Comparison of ENCODE assay signal across 1 cellular context in genomic region chr14:65243766-65244442, GRCh38.
TF ChIP-seq lines count a peak whose summit lies in the region.

No MANE protein-coding gene starts in this region.

TF ChIP-seq in K562, 482 proteins besides CTCF, POLR2A, EP300 and RAD21 (continued from another document):
- TF ChIP-seq, protein P1, sequence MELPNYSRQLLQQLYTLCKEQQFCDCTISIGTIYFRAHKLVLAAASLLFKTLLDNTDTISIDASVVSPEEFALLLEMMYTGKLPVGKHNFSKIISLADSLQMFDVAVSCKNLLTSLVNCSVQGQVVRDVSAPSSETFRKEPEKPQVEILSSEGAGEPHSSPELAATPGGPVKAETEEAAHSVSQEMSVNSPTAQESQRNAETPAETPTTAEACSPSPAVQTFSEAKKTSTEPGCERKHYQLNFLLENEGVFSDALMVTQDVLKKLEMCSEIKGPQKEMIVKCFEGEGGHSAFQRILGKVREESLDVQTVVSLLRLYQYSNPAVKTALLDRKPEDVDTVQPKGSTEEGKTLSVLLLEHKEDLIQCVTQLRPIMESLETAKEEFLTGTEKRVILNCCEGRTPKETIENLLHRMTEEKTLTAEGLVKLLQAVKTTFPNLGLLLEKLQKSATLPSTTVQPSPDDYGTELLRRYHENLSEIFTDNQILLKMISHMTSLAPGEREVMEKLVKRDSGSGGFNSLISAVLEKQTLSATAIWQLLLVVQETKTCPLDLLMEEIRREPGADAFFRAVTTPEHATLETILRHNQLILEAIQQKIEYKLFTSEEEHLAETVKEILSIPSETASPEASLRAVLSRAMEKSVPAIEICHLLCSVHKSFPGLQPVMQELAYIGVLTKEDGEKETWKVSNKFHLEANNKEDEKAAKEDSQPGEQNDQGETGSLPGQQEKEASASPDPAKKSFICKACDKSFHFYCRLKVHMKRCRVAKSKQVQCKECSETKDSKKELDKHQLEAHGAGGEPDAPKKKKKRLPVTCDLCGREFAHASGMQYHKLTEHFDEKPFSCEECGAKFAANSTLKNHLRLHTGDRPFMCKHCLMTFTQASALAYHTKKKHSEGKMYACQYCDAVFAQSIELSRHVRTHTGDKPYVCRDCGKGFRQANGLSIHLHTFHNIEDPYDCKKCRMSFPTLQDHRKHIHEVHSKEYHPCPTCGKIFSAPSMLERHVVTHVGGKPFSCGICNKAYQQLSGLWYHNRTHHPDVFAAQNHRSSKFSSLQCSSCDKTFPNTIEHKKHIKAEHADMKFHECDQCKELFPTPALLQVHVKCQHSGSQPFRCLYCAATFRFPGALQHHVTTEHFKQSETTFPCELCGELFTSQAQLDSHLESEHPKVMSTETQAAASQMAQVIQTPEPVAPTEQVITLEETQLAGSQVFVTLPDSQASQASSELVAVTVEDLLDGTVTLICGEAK (IDR thresholded peaks at IDR 0.05), result peak; percentile 76
- TF ChIP-seq, protein P1 (CRISPR knock-in tag; IDR thresholded peaks at IDR 0.05), result no peak
- peak; percentile 75 for TF ChIP-seq ARID1B (IDR thresholded peaks at IDR 0.05)
- TF ChIP-seq, protein P2, sequence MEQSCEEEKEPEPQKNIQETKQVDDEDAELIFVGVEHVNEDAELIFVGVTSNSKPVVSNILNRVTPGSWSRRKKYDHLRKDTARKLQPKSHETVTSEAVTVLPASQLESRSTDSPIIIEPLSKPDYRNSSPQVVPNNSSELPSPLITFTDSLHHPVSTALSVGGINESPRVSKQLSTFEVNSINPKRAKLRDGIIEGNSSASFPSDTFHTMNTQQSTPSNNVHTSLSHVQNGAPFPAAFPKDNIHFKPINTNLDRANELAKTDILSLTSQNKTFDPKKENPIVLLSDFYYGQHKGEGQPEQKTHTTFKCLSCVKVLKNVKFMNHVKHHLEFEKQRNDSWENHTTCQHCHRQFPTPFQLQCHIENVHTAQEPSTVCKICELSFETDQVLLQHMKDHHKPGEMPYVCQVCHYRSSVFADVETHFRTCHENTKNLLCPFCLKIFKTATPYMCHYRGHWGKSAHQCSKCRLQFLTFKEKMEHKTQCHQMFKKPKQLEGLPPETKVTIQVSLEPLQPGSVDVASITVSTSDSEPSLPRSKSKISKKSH (CRISPR knock-in tag; IDR thresholded peaks at IDR 0.05), result no peak
- TF ChIP-seq NCOR1 (IDR thresholded peaks at IDR 0.05), result peak; percentile 55; the same call in 1 of the 2 replicates
- peak; percentile 87 for TF ChIP-seq EHMT2 (IDR thresholded peaks at IDR 0.05)
- TF ChIP-seq ELF4 (CRISPR knock-in tag; IDR thresholded peaks at IDR 0.05), result peak; percentile 94
- TF ChIP-seq KDM1A (IDR thresholded peaks at IDR 0.05), result 0 out of 4 replicates have a peak, but pooled peaks of 1 of the 2 experiments have one; percentile 17
- peak; percentile 60; the same call in 1 of the 2 replicates for TF ChIP-seq ZNF766 (CRISPR knock-in tag; conservative IDR thresholded peaks at IDR 0.05)
- TF ChIP-seq PCBP1 (IDR thresholded peaks at IDR 0.05; ENCODE audit: low read depth, low read length, poor library complexity, severe bottlenecking), result no peak
- no peak for TF ChIP-seq PBX2 (CRISPR knock-in tag; IDR thresholded peaks at IDR 0.05; ENCODE audit: low read depth)
- 0 out of 2 replicates have a peak, but pooled peaks have one; percentile 36 for TF ChIP-seq PBX2 (tag; conservative IDR thresholded peaks at IDR 0.05; ENCODE audit: low read depth)
- TF ChIP-seq JUND (IDR thresholded peaks at IDR 0.05; ENCODE audit: borderline replicate concordance, low read depth, low read length), result peak; percentile 22; the same call in 1 of the 2 replicates
- TF ChIP-seq JUND (tag; IDR thresholded peaks at IDR 0.05; ENCODE audit: borderline replicate concordance, low read depth, low read length), result peak; percentile 25; the same call in 1 of the 3 replicates
- TF ChIP-seq CBFA2T3 (IDR thresholded peaks at IDR 0.05), result peak; percentile 66
- peak; percentile 71; the same call in 1 of the 2 replicates for TF ChIP-seq DPF2 (IDR thresholded peaks at IDR 0.05)
- TF ChIP-seq TCF3 (CRISPR knock-in tag; IDR thresholded peaks at IDR 0.05), result peak; percentile 35; the same call in 1 of the 2 replicates
- 0 out of 2 replicates have a peak, but pooled peaks have one; percentile 21 for TF ChIP-seq ESRRA (IDR thresholded peaks at IDR 0.05; ENCODE audit: borderline replicate concordance, low read depth)
- no peak for TF ChIP-seq RBM25 (IDR thresholded peaks at IDR 0.05; ENCODE audit: low read depth, low read length, severe bottlenecking)
- TF ChIP-seq ZNF175 (CRISPR knock-in tag; IDR thresholded peaks at IDR 0.05; ENCODE audit: low read depth), result peak; percentile 59
- TF ChIP-seq DIDO1 (tag; IDR thresholded peaks at IDR 0.05; ENCODE audit: low read depth), result 0 out of 2 replicates have a peak, but pooled peaks have one; percentile 44
- no peak for TF ChIP-seq SAP30 (IDR thresholded peaks at IDR 0.05; ENCODE audit: borderline replicate concordance, insufficient read depth, low read depth, low read length, poor library complexity, severe bottlenecking)
- TF ChIP-seq NFATC3 (IDR thresholded peaks at IDR 0.05), result 0 out of 2 replicates have a peak, but pooled peaks have one; percentile 38
- 0 out of 2 replicates have a peak, but pooled peaks have one; percentile 11 for TF ChIP-seq L3MBTL2 (IDR thresholded peaks at IDR 0.05)
- peak; percentile 28; the same call in 1 of the 2 replicates for TF ChIP-seq ZEB2 (IDR thresholded peaks at IDR 0.05)
- TF ChIP-seq EP400 (IDR thresholded peaks at IDR 0.05), result peak; percentile 39
- 0 out of 2 replicates have a peak, but pooled peaks have one; percentile 9 for TF ChIP-seq C11orf30 (IDR thresholded peaks at IDR 0.05; ENCODE audit: low read depth)
- no peak for TF ChIP-seq EWSR1 (IDR thresholded peaks at IDR 0.05; ENCODE audit: borderline replicate concordance, low read depth, partially characterized antibody)
- 0 out of 2 replicates have a peak, but pooled peaks have one; percentile 45 for TF ChIP-seq MTA1 (IDR thresholded peaks at IDR 0.05; ENCODE audit: borderline replicate concordance)
- TF ChIP-seq ZNF75A (CRISPR knock-in tag; IDR thresholded peaks at IDR 0.05), result no peak
- peak; percentile 82 for TF ChIP-seq GABPA (tag; conservative IDR thresholded peaks at IDR 0.05; ENCODE audit: low read depth)
- no peak for TF ChIP-seq BCL6 (CRISPR knock-in tag; IDR thresholded peaks at IDR 0.05)
- TF ChIP-seq MAZ (CRISPR knock-in tag; conservative IDR thresholded peaks at IDR 0.05 in 1 of 2, IDR thresholded peaks at IDR 0.05 in 1 of 2), result peak in 1 of 2 experiments; percentile 44; a peak in 1 of 4 replicates
- TF ChIP-seq ZNF197 (CRISPR knock-in tag; IDR thresholded peaks at IDR 0.05; ENCODE audit: low read depth), result no peak
- peak; percentile 94 for TF ChIP-seq OTX1 (CRISPR knock-in tag; IDR thresholded peaks at IDR 0.05)
